13 cellular contexts compared by ENCODE assay signal in the genomic region with DNA sequence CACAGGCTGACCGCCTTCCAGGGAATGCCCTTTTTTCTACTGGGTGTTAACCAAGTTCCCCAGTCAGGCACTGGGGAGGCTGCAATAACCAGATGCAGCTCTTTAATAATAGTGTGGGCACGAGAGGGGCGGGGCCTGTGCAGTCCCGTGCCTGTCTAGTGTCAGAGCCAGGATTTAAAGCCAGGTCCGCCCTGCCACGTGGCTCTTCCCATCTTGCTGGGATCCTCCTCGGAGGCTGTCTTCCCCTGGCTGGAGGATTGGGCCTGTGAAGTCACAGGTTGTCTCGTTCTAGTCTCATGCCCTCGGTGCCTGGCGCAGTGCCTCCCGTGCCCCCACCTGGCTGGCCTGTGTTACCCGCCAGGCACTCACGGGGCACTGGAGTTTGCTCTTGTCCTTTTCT. TPM values are rescaled to one million over a fixed set of nuclear protein-coding genes. Genes with fewer than 3 reads are reported as not detected.
DNase-seq lines count a peak whose midpoint lies in the region; ATAC-seq and TF ChIP-seq lines count a peak whose summit lies in the region.
"Had no signal": no experiment of that assay in that cellular context is flagged by ENCODE, and none has a peak within 500 bp of the region (broad histone marks: within the 10 kb centered on the region; RNA-seq: fewer than 3 reads in every experiment).

No MANE protein-coding gene starts in this region.

- H3K27me3 ChIP-seq in adrenal gland: no peaks in the 10 kb centered on the region
- no peaks in the 10 kb centered on the region for H3K27me3 ChIP-seq in neural progenitor cell
- H3K27me3 ChIP-seq in upper lobe of left lung: no peaks in the 10 kb centered on the region
- no peaks in the 10 kb centered on the region for H3K27me3 ChIP-seq in testis
- no peaks in the 10 kb centered on the region for H3K27me3 ChIP-seq in trophoblast cell (ENCODE audit: insufficient read depth, low read length)
- no peaks in the 10 kb centered on the region for H3K27me3 ChIP-seq in CD8-positive, alpha-beta memory T cell (ENCODE audit: insufficient read depth, low read length, poor library complexity, severe bottlenecking)
- H3K27me3 ChIP-seq: MG63 had no signal

- H3K4ac ChIP-seq in trophoblast cell (ENCODE audit: low read depth, low read length): no peak overlapping the region

- no peak overlapping the region for H2BK5ac ChIP-seq in trophoblast cell (ENCODE audit: low read depth, low read length, poor library complexity)

- no peak overlapping the region for H3K14ac ChIP-seq in trophoblast cell (ENCODE audit: low read length)

- H2BK120ac ChIP-seq in trophoblast cell (ENCODE audit: insufficient read depth, low read length, poor library complexity): no peak overlapping the region

- POLR2A ChIA-PET in CD8-positive, alpha-beta memory T cell (lab: Charles Lee): no interaction called here

- H3K18ac ChIP-seq in trophoblast cell (ENCODE audit: low read length): no peak overlapping the region

- H3K27ac Mint-ChIP-seq in neural progenitor cell: peak overlapping the region; percentile 98
- H3K27ac Mint-ChIP-seq in CD8-positive, alpha-beta memory T cell: peak overlapping the region in 2 of 8 donors; percentile 34 to 48
- H3K27ac Mint-ChIP-seq: activated CD4-positive, alpha-beta memory T cell treated with anti-CD3 and anti-CD28 coated beads for 36 hours had no signal

- ATAC-seq in left cardiac atrium: peak; percentile 3 to 13
- ATAC-seq in upper lobe of left lung (ENCODE audit: low FRiP score in 2 of 2): no peak

- H3K9me3 ChIP-seq in adrenal gland (replicated peaks in 1 of 3) (no peaks in the 10 kb centered on the region), neural progenitor cell (ENCODE audit: low read depth) (no peaks in the 10 kb centered on the region), upper lobe of left lung (no peaks in the 10 kb centered on the region), testis (no peaks in the 10 kb centered on the region), trophoblast cell (ENCODE audit: insufficient read depth, low read depth, low read length) (no peaks in the 10 kb centered on the region)
- H3K9me3 ChIP-seq in CD8-positive, alpha-beta memory T cell (ENCODE audit: low read length): no peaks in the 10 kb centered on the region
- H3K9me3 ChIP-seq: MG63 had no signal

- TF ChIP-seq POLR2A in adrenal gland (IDR thresholded peaks at IDR 0.05) (peak in 1 of 2 donors; percentile 36), upper lobe of left lung (IDR thresholded peaks at IDR 0.05) (no peak), testis (IDR thresholded peaks at IDR 0.05) (no peak)

- no peak for TF ChIP-seq EP300 in upper lobe of left lung (IDR thresholded peaks at IDR 0.05)

- H4K12ac ChIP-seq in trophoblast cell (ENCODE audit: low read depth, low read length): no peak overlapping the region

- H3K4me1 ChIP-seq in adrenal gland (replicated peaks in 1 of 2) (peaks cover 42 to 77% of the 10 kb centered on the region in 2 donors), neural progenitor cell (peaks cover 27% of the 10 kb centered on the region), upper lobe of left lung (peaks cover 33 to 53% (median 48%) of the 10 kb centered on the region in 4 donors), testis (peaks cover 38% of the 10 kb centered on the region), trophoblast cell (ENCODE audit: control insufficient read depth in 1 of 2, insufficient read depth in 2 of 2, low read length in 2 of 2) (peaks cover 0 to 4% of the 10 kb centered on the region in 2 experiments)
- no peaks in the 10 kb centered on the region for H3K4me1 ChIP-seq in CD8-positive, alpha-beta memory T cell (ENCODE audit: insufficient read depth, low read length)

- no peak overlapping the region for H2AK5ac ChIP-seq in trophoblast cell (ENCODE audit: low read length)

- H3K4me3 ChIP-seq in adrenal gland (no peak overlapping the region), neural progenitor cell (no peak overlapping the region), upper lobe of left lung (no peak overlapping the region), testis (no peak overlapping the region), trophoblast cell (ENCODE audit: low read depth, low read length) (no peak overlapping the region)
- no peak overlapping the region for H3K4me3 ChIP-seq in CD8-positive, alpha-beta memory T cell (ENCODE audit: low read length)
- H3K4me3 ChIP-seq: MG63 had no signal

- 55 to 67% (median 57%) methylated on average over 7 to 13 of the region's 13 CpGs for WGBS in adrenal gland, 4 donors
- 78 to 97% methylated on average over 5 to 13 of the region's 13 CpGs for WGBS in upper lobe of left lung, 2 donors
- WGBS in testis, 2 donors: 68 to 78% methylated on average over 13 of the region's 13 CpGs
- no CpG with 5 or more reads among the region's 13 CpGs for WGBS in trophoblast cell (ENCODE audit: extremely low coverage, insufficient coverage, insufficient read length)

- H3K23ac ChIP-seq in trophoblast cell (ENCODE audit: low read length): no peak overlapping the region

- DNase-seq in adrenal gland (peak in 6 of 7 donors; percentile 54 to 85 (median 78)), left cardiac atrium (peak; percentile 64), neural progenitor cell (ENCODE audit: low spot score) (no peak), upper lobe of left lung (no peak), testis (no peak), trophoblast cell (no peak)
- no peak for DNase-seq in CD8-positive, alpha-beta memory T cell
- DNase-seq: activated CD4-positive, alpha-beta memory T cell treated with anti-CD3 and anti-CD28 coated beads for 36 hours; activated effector memory CD4-positive, alpha-beta T cell treated with anti-CD3 and anti-CD28 coated beads, Interleukin-2, amount 50 U/mL, for 16 hours; cerebellar nuclear complex; MG63; NCI-H345; stimulated activated naive CD4-positive, alpha-beta T cell treated with Interleukin-2 at 50 U/mL for 16 hours had no signal

- no peaks in the 10 kb centered on the region for H3K79me1 ChIP-seq in trophoblast cell (ENCODE audit: low read length)

- no peak for TF ChIP-seq CTCF in adrenal gland (IDR thresholded peaks at IDR 0.05)
- TF ChIP-seq CTCF in neural progenitor cell (IDR thresholded peaks at IDR 0.05): no peak
- no peak for TF ChIP-seq CTCF in upper lobe of left lung (IDR thresholded peaks at IDR 0.05)
- no peak for TF ChIP-seq CTCF in testis (IDR thresholded peaks at IDR 0.05)

- H3K4me1 Mint-ChIP-seq in neural progenitor cell: peaks cover 75% of the 10 kb centered on the region
- no peaks in the 10 kb centered on the region for H3K4me1 Mint-ChIP-seq in CD8-positive, alpha-beta memory T cell

- no peak overlapping the region for H4K8ac ChIP-seq in trophoblast cell (ENCODE audit: low read depth, low read length)

- no peak overlapping the region for H2BK12ac ChIP-seq in trophoblast cell (ENCODE audit: low read length)

- H2AFZ ChIP-seq in neural progenitor cell (replicated peaks): no peak overlapping the region
- no peak overlapping the region for H2AFZ ChIP-seq in trophoblast cell (ENCODE audit: insufficient read depth, low read length, poor library complexity)

- peak overlapping the region; percentile 70 for H3K4me3 Mint-ChIP-seq in neural progenitor cell
- no peak overlapping the region for H3K4me3 Mint-ChIP-seq in CD8-positive, alpha-beta memory T cell
- H3K4me3 Mint-ChIP-seq: activated CD4-positive, alpha-beta memory T cell treated with anti-CD3 and anti-CD28 coated beads for 36 hours had no signal

- peak overlapping the region; percentile 90 to 99 (median 95) for H3K27ac ChIP-seq in adrenal gland
- no peak overlapping the region for H3K27ac ChIP-seq in neural progenitor cell
- H3K27ac ChIP-seq in upper lobe of left lung: peak overlapping the region; percentile 40 to 82 (median 66)
- peak overlapping the region in 1 of 2 donors; percentile 71 for H3K27ac ChIP-seq in testis
- H3K27ac ChIP-seq in trophoblast cell (ENCODE audit: low read depth, low read length): no peak overlapping the region
- no peak overlapping the region for H3K27ac ChIP-seq in CD8-positive, alpha-beta memory T cell (ENCODE audit: low read depth, low read length)

- H3K9me3 Mint-ChIP-seq in neural progenitor cell: no peaks in the 10 kb centered on the region
- H3K9me3 Mint-ChIP-seq in CD8-positive, alpha-beta memory T cell: no peaks in the 10 kb centered on the region
- H3K9me3 Mint-ChIP-seq: activated CD4-positive, alpha-beta memory T cell treated with anti-CD3 and anti-CD28 coated beads for 36 hours had no signal

- peaks cover 8% of the 10 kb centered on the region for H3F3A ChIP-seq in neural progenitor cell (ENCODE audit: low read depth)

- intact Hi-C loops in adrenal gland (cut with DNase I) (no loop called here), left cardiac atrium (cut with DNase I) (no loop called here), testis (cut with DNase I; ENCODE audit: low total_unique reads) (no loop called here)

- H4K91ac ChIP-seq in trophoblast cell (ENCODE audit: low read depth, low read length): no peak overlapping the region

- H3K9ac ChIP-seq in neural progenitor cell (no peak overlapping the region), trophoblast cell (ENCODE audit: low read length) (no peak overlapping the region)

- no peaks in the 10 kb centered on the region for H3K79me2 ChIP-seq in neural progenitor cell (ENCODE audit: low read depth)
- no peaks in the 10 kb centered on the region for H3K79me2 ChIP-seq in trophoblast cell (ENCODE audit: control insufficient read depth, insufficient read depth, low read length, poor library complexity)

- peaks cover 7% of the 10 kb centered on the region for H4K20me1 ChIP-seq in neural progenitor cell (ENCODE audit: low read depth)

- H3K36me3 ChIP-seq in adrenal gland (replicated peaks in 1 of 2): peaks cover 0 to 20% of the 10 kb centered on the region in 2 donors
- no peaks in the 10 kb centered on the region for H3K36me3 ChIP-seq in neural progenitor cell
- peaks cover 3 to 53% (median 14%) of the 10 kb centered on the region in 4 donors for H3K36me3 ChIP-seq in upper lobe of left lung
- no peaks in the 10 kb centered on the region for H3K36me3 ChIP-seq in testis (ENCODE audit: low read depth, missing control alignments)
- H3K36me3 ChIP-seq in trophoblast cell (ENCODE audit: control insufficient read depth in 1 of 2, insufficient read depth in 2 of 2, low read length in 2 of 2): peaks cover 19 to 22% of the 10 kb centered on the region in 2 experiments
- H3K36me3 ChIP-seq in CD8-positive, alpha-beta memory T cell (ENCODE audit: insufficient read depth, low read length): no peaks in the 10 kb centered on the region
- H3K36me3 ChIP-seq: MG63 had no signal

- H3K4me2 ChIP-seq in neural progenitor cell: no peak overlapping the region
- H3K4me2 ChIP-seq in trophoblast cell (ENCODE audit: low read length): no peak overlapping the region

- CTCF ChIA-PET in CD8-positive, alpha-beta memory T cell (lab: Charles Lee): no interaction called here

- peaks cover 5% of the 10 kb centered on the region for H3K27me3 Mint-ChIP-seq in neural progenitor cell (ENCODE audit: insufficient read depth, low read depth)
- no peaks in the 10 kb centered on the region for H3K27me3 Mint-ChIP-seq in CD8-positive, alpha-beta memory T cell
- H3K27me3 Mint-ChIP-seq: activated CD4-positive, alpha-beta memory T cell treated with anti-CD3 and anti-CD28 coated beads for 36 hours had no signal

- peaks cover 26% of the 10 kb centered on the region for H3K36me3 Mint-ChIP-seq in neural progenitor cell
- H3K36me3 Mint-ChIP-seq in CD8-positive, alpha-beta memory T cell: peaks cover 0 to 62% (median 9%) of the 10 kb centered on the region in 3 donors

RNA-seq across cellular contexts. Expression of a gene that starts 25.2 kb away (rescaled TPM):
- total RNA-seq in adrenal gland (100 to 1,000 TPM in 4 of 8 donors, 10 to 100 TPM in 4; 51.4 to 277 (median 113) TPM), left cardiac atrium (10 to 100 TPM; 63.5 to 98.3 TPM), neural progenitor cell (ENCODE audit: low replicate concordance) (9.4 and 10.4 TPM in 2 replicates), upper lobe of left lung (10 to 100 TPM; 27.5 to 75.4 (median 43.1) TPM), testis (100 to 1,000 TPM in 1 of 2 donors, 10 to 100 TPM in 1; 85.9 to 150 TPM)
- polyA plus RNA-seq in adrenal gland (100 to 1,000 TPM; 197 to 260 (median 227) TPM), testis (ENCODE audit: insufficient read depth, low read depth, low replicate concordance) (270 TPM)
- polyA plus RNA-seq in trophoblast cell (2013): 25.3 and 26.7 TPM in 2 replicates
- 10 to 100 TPM; 30.6 to 41.5 TPM for total RNA-seq in CD8-positive, alpha-beta memory T cell
- 30.0 TPM for polyA plus RNA-seq in CD8-positive, alpha-beta memory T cell

RNA-seq across cellular contexts. Expression of a gene that starts 54.2 kb away (rescaled TPM):
- total RNA-seq in adrenal gland (1,000 to 10,000 TPM in 1 of 8 donors, 100 to 1,000 TPM in 7; 268 to 1,301 (median 582) TPM), left cardiac atrium (100 to 1,000 TPM in 1 of 2 donors, 10 to 100 TPM in 1; 60.6 to 128 TPM), neural progenitor cell (ENCODE audit: low replicate concordance) (38.6 and 61.0 TPM in 2 replicates), upper lobe of left lung (100 to 1,000 TPM; 107 to 257 (median 194) TPM), testis (100 to 1,000 TPM; 122 to 169 TPM)
- polyA plus RNA-seq in adrenal gland (100 to 1,000 TPM; 442 to 981 (median 731) TPM), testis (ENCODE audit: insufficient read depth, low read depth, low replicate concordance) (98.5 TPM)
- polyA plus RNA-seq in trophoblast cell (2013): 59.4 and 65.9 TPM in 2 replicates
- total RNA-seq in CD8-positive, alpha-beta memory T cell: 10 to 100 TPM; 40.7 to 41.6 TPM
- 61.4 TPM for polyA plus RNA-seq in CD8-positive, alpha-beta memory T cell

Comparison
In these comparisons a context has a peak if more than half of its experiments do, and no peak if none do; other contexts are left out.
1. DNase-seq: peak in adrenal gland (6 of 7) and left cardiac atrium (single experiment); none in neural progenitor cell (single experiment), upper lobe of left lung (0 of 2), testis (single experiment), trophoblast cell (0 of 2) and CD8-positive, alpha-beta memory T cell (0 of 5).
2. H3K27ac ChIP-seq: peak in adrenal gland (5 of 5) and upper lobe of left lung (4 of 4); none in neural progenitor cell (single experiment), trophoblast cell (single experiment) and CD8-positive, alpha-beta memory T cell (single experiment).
3. ATAC-seq: peak in left cardiac atrium (2 of 2); none in upper lobe of left lung (0 of 2).